Comparison of ENCODE assay signal across 9 cellular contexts in the genomic region with DNA sequence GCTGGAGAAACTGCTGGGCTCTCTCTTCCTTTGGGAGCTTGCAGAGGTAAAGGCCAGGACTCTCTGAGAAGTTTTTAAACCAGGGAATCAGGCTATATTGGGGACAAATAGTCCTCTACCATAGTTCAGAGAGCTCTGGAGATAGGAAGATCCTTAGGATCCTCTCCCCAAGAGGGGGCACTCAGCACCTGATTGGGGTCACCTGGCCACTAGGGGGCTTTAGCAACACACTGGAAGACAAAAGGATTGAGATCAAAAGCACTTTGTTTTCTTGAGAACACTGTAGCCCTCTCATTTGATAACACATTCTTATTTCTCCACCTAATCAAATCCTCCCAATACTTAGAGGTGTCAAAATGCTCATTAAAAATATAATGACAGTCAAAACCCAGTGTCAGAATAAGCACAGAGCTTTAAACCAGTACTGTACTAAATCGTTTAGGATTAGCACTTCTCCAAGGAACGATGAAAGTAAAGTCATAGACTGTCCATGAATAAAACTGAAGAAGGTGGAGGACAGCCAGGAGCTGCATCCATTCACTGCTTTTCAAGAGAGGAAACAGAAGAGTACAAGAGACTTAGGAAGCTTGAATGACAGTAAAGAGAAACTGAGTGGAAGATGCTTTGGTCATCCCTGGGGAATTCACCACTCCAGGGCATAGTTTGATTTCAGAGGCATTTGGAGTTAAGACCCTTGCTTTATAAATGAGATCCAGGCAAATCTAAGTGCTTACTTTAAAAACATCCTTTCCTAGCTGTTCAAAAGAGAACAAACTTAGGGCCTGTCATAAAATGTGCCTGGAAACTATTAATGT. TPM values are rescaled to one million over a fixed set of nuclear protein-coding genes. Genes with fewer than 3 reads are reported as not detected.
DNase-seq lines count a peak whose midpoint lies in the region; ATAC-seq and TF ChIP-seq lines count a peak whose summit lies in the region.
"Had no signal": no experiment of that assay in that cellular context is flagged by ENCODE, and none has a peak within 500 bp of the region (broad histone marks: within the 10 kb centered on the region; RNA-seq: fewer than 3 reads in every experiment).

No MANE protein-coding gene starts in this region.

- H3K9me3 ChIP-seq in RWPE2 (ENCODE audit: severe bottlenecking): no peaks in the 10 kb centered on the region

- peak; percentile 28 for TF ChIP-seq CTCF in AG09309 (IDR thresholded peaks at IDR 0.05; ENCODE audit: control insufficient read depth, insufficient read depth, low read depth, low read length, missing control alignments)
- TF ChIP-seq CTCF in GM12864 (IDR thresholded peaks at IDR 0.05; ENCODE audit: low read depth, low read length, missing control alignments): peak; percentile 77
- peak; percentile 93 for TF ChIP-seq CTCF in RWPE2 (IDR thresholded peaks at IDR 0.05; ENCODE audit: poor library complexity, severe bottlenecking)

- no peaks in the 10 kb centered on the region for H3K36me3 ChIP-seq in RWPE2 (ENCODE audit: low read depth)

- H3K27me3 ChIP-seq in RWPE2 (ENCODE audit: insufficient read depth, poor library complexity, severe bottlenecking): no peaks in the 10 kb centered on the region

- H3K4me1 ChIP-seq in RWPE2 (ENCODE audit: insufficient read depth, poor library complexity, severe bottlenecking): peaks cover 14% of the 10 kb centered on the region

- peak; percentile 69 for ATAC-seq in RWPE2 (ENCODE audit: low read depth)

- DNase-seq in AG09309 (ENCODE audit: low read depth) (no peak), GM12864 (ENCODE audit: low read depth) (no peak), RWPE2 (ENCODE audit: low spot score) (no peak), glomerular visceral epithelial cell (ENCODE audit: extremely low spot score) (peak; percentile 7), NCI-H1694 (lab: John Stamatoyannopoulos, UW) (no peak), substantia nigra (lab: John Stamatoyannopoulos, UW) (no peak), posterior vena cava (ENCODE audit: low spot score) (no peak), HCEC 1CT (no peak)

- H3K27ac ChIP-seq in RWPE2 (ENCODE audit: poor library complexity, severe bottlenecking) (no peak overlapping the region), substantia nigra (ENCODE audit: low read depth, low read length, poor library complexity, severe bottlenecking) (no peak overlapping the region)
- H3K27ac ChIP-seq: epithelial cell of prostate had no signal

- H3K4me3 ChIP-seq in AG09309 (ENCODE audit: control insufficient read depth, low read depth, low read length) (no peak overlapping the region), GM12864 (ENCODE audit: low read depth, low read length) (no peak overlapping the region), RWPE2 (ENCODE audit: severe bottlenecking) (no peak overlapping the region)

- intact Hi-C loops in posterior vena cava (cut with DNase I): no loop called here

RNA-seq across cellular contexts. Expression of gene BMP4, which starts 26.5 kb away (rescaled TPM):
- total RNA-seq in posterior vena cava: 1 to 10 TPM; 9.1 to 9.3 TPM

Comparison
In these comparisons a context has a peak if more than half of its experiments do, and no peak if none do; other contexts are left out.
1. CTCF ChIP-seq: peak in every context shown above with its lines; median percentile 93 in RWPE2; 77 in GM12864; 28 in AG09309.